ENCODE assay signal across 8 cellular contexts in the genomic region with DNA sequence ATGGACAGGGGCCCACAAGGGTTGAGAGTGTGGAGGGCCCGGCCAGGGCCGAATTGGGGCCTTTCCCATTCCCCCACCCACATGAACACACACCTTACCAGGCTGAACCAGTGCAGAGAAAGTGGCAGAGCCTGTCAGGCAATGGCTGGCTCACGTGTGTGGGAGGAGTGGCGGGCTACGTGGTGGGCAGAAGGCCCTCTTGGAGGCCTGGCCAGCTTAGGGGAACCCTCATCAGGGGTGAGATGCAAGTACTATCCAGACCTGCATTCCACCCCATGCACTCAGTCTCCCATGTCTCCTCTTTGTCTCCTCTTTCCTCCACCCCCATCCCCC. TPM values are rescaled to one million over a fixed set of nuclear protein-coding genes. Genes with fewer than 3 reads are reported as not detected.
A peak's percentile ranks its signal among the peaks of the same experiment; 100 is the strongest.
DNase-seq lines count a peak whose midpoint lies in the region; ATAC-seq, FAIRE-seq and TF ChIP-seq lines count a peak whose summit lies in the region.

No MANE protein-coding gene starts in this region.

- TF ChIP-seq CTCF in K562 (IDR thresholded peaks at IDR 0.05 in 2 of 3, conservative IDR thresholded peaks at IDR 0.05 in 1 of 3; ENCODE audit: insufficient read depth in 2 of 3, low read depth in 1 of 3, low read length in 3 of 3) (no peak), kidney (IDR thresholded peaks at IDR 0.05; ENCODE audit: borderline replicate concordance, extremely low read depth, insufficient read depth) (no peak)

- POLR2A ChIA-PET in K562 (lab: Yijun Ruan, JAX) = no interaction called here

- 0 out of 2 replicates have a peak overlapping the region, but pooled peaks have one; percentile 55 for H2AFZ ChIP-seq in K562 (ENCODE audit: low read depth, low read length)

- H3K9ac ChIP-seq in ES-I3 (ENCODE audit: low read depth, low read length) (peak overlapping the region; percentile 88), K562 (ENCODE audit: insufficient read depth in 1 of 2, low read depth in 2 of 2, low read length in 2 of 2) (no peak overlapping the region; a peak in 1 of 4 replicates), kidney (ENCODE audit: low read length in 2 of 2) (peak overlapping the region; percentile 84 to 85)

- no peaks in the 10 kb centered on the region for H3K9me1 ChIP-seq in K562 (ENCODE audit: control insufficient read depth, insufficient read depth, low read length)

- in situ Hi-C loops in K562 (cut with MboI) (no loop called here), KBM-7 (cut with MboI; ENCODE audit: low pct_unique_long_range_greater_than_20kb, low sequenced_read_pairs) (no loop called here)

- no peak overlapping the region for H3K27ac ChIP-seq in K562 (ENCODE audit: extremely low read depth, low read depth, low read length)
- peak overlapping the region; percentile 89 to 90 for H3K27ac ChIP-seq in kidney (ENCODE audit: low read depth in 2 of 2, low read length in 2 of 2)
- peak overlapping the region; percentile 82 for H3K27ac ChIP-seq in substantia nigra (ENCODE audit: low read depth, low read length, poor library complexity, severe bottlenecking)

- no peak overlapping the region for H3K4me3 ChIP-seq in K562
- peak overlapping the region; percentile 73 to 85 for H3K4me3 ChIP-seq in kidney (ENCODE audit: low read length in 2 of 2)

- H4K20me1 ChIP-seq in K562 (replicated peaks; ENCODE audit: control insufficient read depth, insufficient read depth, low read length) = no peaks in the 10 kb centered on the region

- CTCF ChIA-PET in K562 (lab: Yijun Ruan, JAX; ENCODE audit: low intra/inter-chr PET ratio) = no interaction called here

- H3K36me3 ChIP-seq in ES-I3 (ENCODE audit: insufficient read depth, low read length) (no peaks in the 10 kb centered on the region; the same call in 1 of the 2 replicates), K562 (ENCODE audit: control insufficient read depth, insufficient read depth, low read length) (no peaks in the 10 kb centered on the region), kidney (ENCODE audit: control insufficient read depth in 1 of 2, insufficient read depth in 2 of 2, low read length in 2 of 2) (peaks cover 0 to 4% of the 10 kb centered on the region in 2 donors)

- 0 out of 5 replicates have a peak, but pooled peaks cover 0 to 6% of the 10 kb centered on the region in 2 experiments for H3K27me3 ChIP-seq in K562 (ENCODE audit: control insufficient read depth in 2 of 2, insufficient read depth in 2 of 2, low read length in 2 of 2)

- TF ChIP-seq EP300 in K562 (IDR thresholded peaks at IDR 0.05; ENCODE audit: low read length) = no peak

- TF ChIP-seq RAD21 in K562 (CRISPR knock-in tag; conservative IDR thresholded peaks at IDR 0.05 in 1 of 2, IDR thresholded peaks at IDR 0.05 in 1 of 2) = no peak

- FAIRE-seq in K562 (lab: Jason Lieb, UNC) (no peak), kidney (lab: Jason Lieb, UNC) (no peak)

- peak; percentile 29 for ATAC-seq in HG03342 (IDR thresholded peaks at IDR 0.05; ENCODE audit: unreplicated experiment)
- ATAC-seq in K562 = peak; percentile 25; the same call in 1 of the 3 replicates

- H3K4me1 ChIP-seq in ES-I3 (ENCODE audit: insufficient read depth, low read length) = no peaks in the 10 kb centered on the region
- H3K4me1 ChIP-seq in K562 (replicated peaks in 1 of 2; ENCODE audit: control insufficient read depth in 2 of 2, insufficient read depth in 2 of 2, low read length in 2 of 2) = peaks cover 0 to 5% of the 10 kb centered on the region in 2 experiments; a peak in 3 of 5 replicates
- no peaks in the 10 kb centered on the region for H3K4me1 ChIP-seq in kidney (ENCODE audit: control insufficient read depth in 1 of 2, insufficient read depth in 1 of 2, low read depth in 1 of 2, low read length in 2 of 2)

- WGBS in K562 (ENCODE audit: insufficient coverage, low coverage, missing lambda C conversion rate) = 17% methylated on average over 5 of the region's 5 CpGs

- H3K9me3 ChIP-seq in ES-I3 (ENCODE audit: control insufficient read depth, insufficient read depth, low read length) (no peaks in the 10 kb centered on the region), K562 (replicated peaks; ENCODE audit: control insufficient read depth, insufficient read depth, low read depth, low read length) (no peaks in the 10 kb centered on the region), kidney (ENCODE audit: control insufficient read depth in 1 of 2, low read length in 2 of 2) (no peaks in the 10 kb centered on the region)

- no peak for TF ChIP-seq POLR2A in K562 (conservative IDR thresholded peaks at IDR 0.05)

- no TSS peak for BruUV-seq in K562 (replicated peaks; lab: Mats Ljungman, UMichigan)

- intact Hi-C loops in K562 (cut with micrococcal nuclease) (no loop called here), kidney (cut with DNase I) (no loop called here)

- no peaks in the 10 kb centered on the region for H3K79me2 ChIP-seq in K562 (ENCODE audit: control insufficient read depth, insufficient read depth, low read length)

- no peak overlapping the region for H3K4me2 ChIP-seq in K562 (ENCODE audit: insufficient read depth, low read length)

- DNase-seq in K562 (ENCODE audit: extremely low read depth in 1 of 4, low spot score in 3 of 4) (no peak), kidney (no peak), substantia nigra (lab: John Stamatoyannopoulos, UW) (peak in 23 of 49 donors; percentile 1 to 40 (median 15)), NCI-H748 (lab: John Stamatoyannopoulos, UW; ENCODE audit: unreplicated experiment) (no peak), NCI-H1930 (lab: John Stamatoyannopoulos, UW) (no peak), KBM-7 (no peak)

TF ChIP-seq in K562, 482 proteins besides CTCF, POLR2A, EP300 and RAD21 (continues in another document):
- TF ChIP-seq LARP7 (IDR thresholded peaks at IDR 0.05) (no peak), SRSF7 (optimal IDR thresholded peaks at IDR 0.05; ENCODE audit: low read depth, low read length) (no peak)

RNA-seq across cellular contexts. Expression of gene TCEAL4, which starts 1.0 kb away (rescaled TPM):
- not detected in 2 replicates for total RNA-seq in K562 (2011; cell fraction: chromatin; rRNA removed; ENCODE audit: low replicate concordance)
- total RNA-seq in K562 (2011; cell fraction: nucleolus; rRNA removed) = not detected in 2 replicates
- total RNA-seq in K562 (2011; cell fraction: nucleoplasm; rRNA removed) = not detected in 2 replicates
- total RNA-seq in K562 (2014; rRNA removed) (3.9 and 4.0 TPM in 2 replicates), K562 (2014; rRNA removed; fragmentation: Illumina TruSeq; extraction: Trizol) (7.0 and 8.3 TPM in 2 replicates), K562 (2015; rRNA removed; fragmentation: Illumina TruSeq; extraction: Trizol) (7.9 and 8.4 TPM in 2 replicates), K562 (2021) (2.9 and 3.1 TPM in 2 replicates), kidney (96.8 TPM)
- polyA plus RNA-seq in K562 (2011; rRNA removed) (0.36 and 0.37 TPM in 2 replicates), K562 (2014; fragmentation: Illumina TruSeq; extraction: Trizol) (9.3 and 12.3 TPM in 2 replicates), K562 (2014; fragmentation: Nextera tagmentation; extraction: Ambion mirVana) (1 to 10 TPM; 6.9 to 9.1 TPM), K562 (2014; rRNA removed) (7.3 and 8.9 TPM in 2 replicates), kidney (ENCODE audit: insufficient read depth, low read depth, low replicate concordance) (193 TPM)
- polyA plus RNA-seq in K562 (2011; cell fraction: cytosol; rRNA removed) = 0.34 TPM in 1 of 2 replicates, not detected in the other
- 0.27 TPM in 1 of 2 replicates, not detected in the other for polyA plus RNA-seq in K562 (2011; cell fraction: nucleus; rRNA removed)
- 9.3 and 12.4 TPM in 2 replicates for polyA plus RNA-seq in K562 (2012)
- polyA minus RNA-seq in K562 (2011; rRNA and poly(A)+ RNA removed) = 0.39 TPM in 1 of 2 replicates, not detected in the other
- not detected in 2 replicates for polyA minus RNA-seq in K562 (2011; cell fraction: cytosol; rRNA and poly(A)+ RNA removed)
- 0.44 and 0.54 TPM in 2 replicates for polyA minus RNA-seq in K562 (2011; cell fraction: nucleus; rRNA and poly(A)+ RNA removed)

RNA-seq across cellular contexts. Expression of gene TCEAL3, which starts 21.5 kb away (rescaled TPM):
- not detected in 2 replicates for total RNA-seq in K562 (2011; cell fraction: chromatin; rRNA removed; ENCODE audit: low replicate concordance)
- total RNA-seq in K562 (2011; cell fraction: nucleolus; rRNA removed) = not detected in 2 replicates
- total RNA-seq in K562 (2011; cell fraction: nucleoplasm; rRNA removed) = not detected in 2 replicates
- total RNA-seq in K562 (2014; rRNA removed) (not detected in 2 replicates), K562 (2014; rRNA removed; fragmentation: Illumina TruSeq; extraction: Trizol) (not detected in 2 replicates), K562 (2015; rRNA removed; fragmentation: Illumina TruSeq; extraction: Trizol) (not detected in 2 replicates), K562 (2021) (not detected in 2 replicates), kidney (34.2 TPM)
- polyA plus RNA-seq in K562 (2011; rRNA removed) (not detected in 2 replicates), K562 (2014; fragmentation: Illumina TruSeq; extraction: Trizol) (not detected in 2 replicates), K562 (2014; fragmentation: Nextera tagmentation; extraction: Ambion mirVana) (not detected), K562 (2014; rRNA removed) (not detected in 2 replicates), kidney (ENCODE audit: insufficient read depth, low read depth, low replicate concordance) (70.1 TPM)
- polyA plus RNA-seq in K562 (2011; cell fraction: cytosol; rRNA removed) = not detected in 2 replicates
- not detected in 2 replicates for polyA plus RNA-seq in K562 (2011; cell fraction: nucleus; rRNA removed)
- not detected in 2 replicates for polyA plus RNA-seq in K562 (2012)
- polyA minus RNA-seq in K562 (2011; rRNA and poly(A)+ RNA removed) = not detected in 2 replicates
- not detected in 2 replicates for polyA minus RNA-seq in K562 (2011; cell fraction: cytosol; rRNA and poly(A)+ RNA removed)
- polyA minus RNA-seq in K562 (2011; cell fraction: nucleus; rRNA and poly(A)+ RNA removed) = not detected in 2 replicates

RNA-seq across cellular contexts. Expression of gene TCEAL1, which starts 42.5 kb away (rescaled TPM):
- 0.65 and 0.92 TPM in 2 replicates for total RNA-seq in K562 (2011; cell fraction: chromatin; rRNA removed; ENCODE audit: low replicate concordance)
- 0.79 TPM in 1 of 2 replicates, not detected in the other for total RNA-seq in K562 (2011; cell fraction: nucleolus; rRNA removed)
- total RNA-seq in K562 (2011; cell fraction: nucleoplasm; rRNA removed) = 0.99 and 1.0 TPM in 2 replicates
- total RNA-seq in K562 (2014; rRNA removed) = 3.3 and 4.0 TPM in 2 replicates
- 2.8 and 3.1 TPM in 2 replicates for total RNA-seq in K562 (2014; rRNA removed; fragmentation: Illumina TruSeq; extraction: Trizol)
- total RNA-seq in K562 (2015; rRNA removed; fragmentation: Illumina TruSeq; extraction: Trizol) = 2.9 and 4.0 TPM in 2 replicates
- 2.1 and 2.5 TPM in 2 replicates for total RNA-seq in K562 (2021)
- 1.8 and 2.8 TPM in 2 replicates for polyA plus RNA-seq in K562 (2011; rRNA removed)
- polyA plus RNA-seq in K562 (2011; cell fraction: cytosol; rRNA removed) = 1.0 and 1.6 TPM in 2 replicates
- 2.0 and 2.1 TPM in 2 replicates for polyA plus RNA-seq in K562 (2011; cell fraction: nucleus; rRNA removed)
- 2.1 and 2.2 TPM in 2 replicates for polyA plus RNA-seq in K562 (2012)
- polyA plus RNA-seq in K562 (2014; fragmentation: Illumina TruSeq; extraction: Trizol) = 3.4 and 4.1 TPM in 2 replicates
- polyA plus RNA-seq in K562 (2014; fragmentation: Nextera tagmentation; extraction: Ambion mirVana) = 1 to 10 TPM; 2.5 to 4.1 TPM
- polyA plus RNA-seq in K562 (2014; rRNA removed) = 3.8 and 5.3 TPM in 2 replicates
- polyA minus RNA-seq in K562 (2011; rRNA and poly(A)+ RNA removed) = 0.46 and 1.8 TPM in 2 replicates
- polyA minus RNA-seq in K562 (2011; cell fraction: cytosol; rRNA and poly(A)+ RNA removed) = not detected in 2 replicates
- polyA minus RNA-seq in K562 (2011; cell fraction: nucleus; rRNA and poly(A)+ RNA removed) = 0.54 and 0.89 TPM in 2 replicates
- 30.3 TPM for total RNA-seq in kidney
- 32.5 TPM for polyA plus RNA-seq in kidney (ENCODE audit: insufficient read depth, low read depth, low replicate concordance)

Comparison
In these comparisons a context has a peak if more than half of its experiments do, and no peak if none do; other contexts are left out.
1. H3K9ac ChIP-seq: peak in ES-I3 (single experiment) and kidney (2 of 2); none in K562 (0 of 2).
2. RNA of gene TCEAL4, which starts 1.0 kb away (total RNA-seq): 96.8 TPM in kidney (single experiment); 2.9 to 8.4 TPM in K562; every median in the first group is over 10 times any median in the second.
3. RNA of gene TCEAL3, which starts 21.5 kb away (total RNA-seq): 34.2 TPM in kidney (single experiment); not detected in K562; every median in the first group is over 10 times any median in the second.